ENCODE assay signal across 16 cellular contexts in genomic region chr6:11848252-11848651, GRCh38.
DNase-seq lines count a peak whose midpoint lies in the region; ATAC-seq, FAIRE-seq and TF ChIP-seq lines count a peak whose summit lies in the region.
"Had no signal": no experiment of that assay in that cellular context is flagged by ENCODE, and none has a peak within 500 bp of the region (broad histone marks: within the 10 kb centered on the region; RNA-seq: fewer than 3 reads in every experiment).

No MANE protein-coding gene starts in this region.

- WGBS in mesendoderm (ENCODE audit: extremely low coverage, insufficient coverage, low lambda C conversion rate) = no CpG with 5 or more reads among the region's 1 CpG
- WGBS in upper lobe of left lung, 2 donors = 83 to 92% methylated on average over 1 of the region's 1 CpG

- intact Hi-C loops in left ventricle myocardium superior (cut with micrococcal nuclease) = no loop called here

- no peak overlapping the region for H2AK5ac ChIP-seq in mesendoderm (ENCODE audit: low read length)

- H3K4me2 ChIP-seq in astrocyte (ENCODE audit: low read length) (peak overlapping the region; percentile 5), mesendoderm (ENCODE audit: low read length) (no peak overlapping the region)
- H3K4me2 ChIP-seq: BLaER1 had no signal

- no peaks in the 10 kb centered on the region for H3K9me3 ChIP-seq in cardiac muscle cell (ENCODE audit: low read depth)
- no peaks in the 10 kb centered on the region for H3K9me3 ChIP-seq in astrocyte (ENCODE audit: insufficient read depth, low read depth, low read length)
- no peaks in the 10 kb centered on the region for H3K9me3 ChIP-seq in SJCRH30 (replicated peaks)
- no peaks in the 10 kb centered on the region for H3K9me3 ChIP-seq in upper lobe of left lung
- H3K9me3 ChIP-seq: Caco-2, HAP-1 had no signal

- H2BK15ac ChIP-seq in mesendoderm (replicated peaks; ENCODE audit: low read depth) = no peak overlapping the region

- H4K20me1 ChIP-seq in astrocyte (ENCODE audit: insufficient read depth, low read length) = no peaks in the 10 kb centered on the region
- H4K20me1 ChIP-seq: BLaER1 had no signal

- peaks cover 7% of the 10 kb centered on the region for H3K4me1 Mint-ChIP-seq in astrocyte (ENCODE audit: low read depth, unreplicated experiment)
- H3K4me1 Mint-ChIP-seq: CD8-positive, alpha-beta memory T cell had no signal

- no peak overlapping the region for H3K4ac ChIP-seq in mesendoderm (ENCODE audit: low read depth, low read length)

- no peak for TF ChIP-seq EP300 in upper lobe of left lung (IDR thresholded peaks at IDR 0.05)

- H3K27ac Mint-ChIP-seq in astrocyte (ENCODE audit: unreplicated experiment) = no peak overlapping the region
- H3K27ac Mint-ChIP-seq: CD8-positive, alpha-beta memory T cell had no signal

- DNase-seq in cardiac muscle cell (ENCODE audit: low read depth in 1 of 2, low spot score in 1 of 2) (no peak), left ventricle myocardium superior (no peak), astrocyte (ENCODE audit: low read depth) (peak; percentile 10), mesendoderm (no peak), SJCRH30 (no peak), hepatic stellate cell (ENCODE audit: low spot score) (no peak), GM12892 (ENCODE audit: insufficient read length) (no peak), upper lobe of left lung (no peak)
- DNase-seq: AML-193; Caco-2; CD8-positive, alpha-beta memory T cell; DMS53; GOT3 had no signal

- no peak for ATAC-seq in left ventricle myocardium superior
- no peak for ATAC-seq in upper lobe of left lung (ENCODE audit: low FRiP score in 2 of 2)

- no peak overlapping the region for H4K5ac ChIP-seq in mesendoderm (ENCODE audit: low read length)

- H3K56ac ChIP-seq in mesendoderm (ENCODE audit: low read length) = no peak overlapping the region

- H3K36me3 Mint-ChIP-seq in astrocyte (ENCODE audit: low read depth, unreplicated experiment) = no peaks in the 10 kb centered on the region
- H3K36me3 Mint-ChIP-seq: CD8-positive, alpha-beta memory T cell had no signal

- H4K8ac ChIP-seq in mesendoderm (ENCODE audit: low read depth, low read length) = no peak overlapping the region

- peak overlapping the region; percentile 79 for H3K27ac ChIP-seq in cardiac muscle cell
- peak overlapping the region; percentile 55 for H3K27ac ChIP-seq in astrocyte (ENCODE audit: low read depth, low read length)
- no peak overlapping the region for H3K27ac ChIP-seq in mesendoderm (ENCODE audit: low read depth, low read length)
- no peak overlapping the region for H3K27ac ChIP-seq in SJCRH30
- H3K27ac ChIP-seq in upper lobe of left lung = no peak overlapping the region
- H3K27ac ChIP-seq: 22Rv1, BLaER1 had no signal

- H3K27me3 ChIP-seq in cardiac muscle cell (no peaks in the 10 kb centered on the region), astrocyte (ENCODE audit: insufficient read depth, low read length) (no peaks in the 10 kb centered on the region), mesendoderm (ENCODE audit: insufficient read depth, low read length, poor library complexity) (no peaks in the 10 kb centered on the region), SJCRH30 (no peaks in the 10 kb centered on the region), upper lobe of left lung (no peaks in the 10 kb centered on the region)
- H3K27me3 ChIP-seq: BLaER1 had no signal

- no peaks in the 10 kb centered on the region for H3K9me3 Mint-ChIP-seq in astrocyte (ENCODE audit: unreplicated experiment)
- H3K9me3 Mint-ChIP-seq: CD8-positive, alpha-beta memory T cell had no signal

- no peaks in the 10 kb centered on the region for H3K36me3 ChIP-seq in cardiac muscle cell
- H3K36me3 ChIP-seq in astrocyte (ENCODE audit: insufficient read depth, low read length) = no peaks in the 10 kb centered on the region
- no peaks in the 10 kb centered on the region for H3K36me3 ChIP-seq in mesendoderm (ENCODE audit: control insufficient read depth, insufficient read depth, low read length)
- no peaks in the 10 kb centered on the region for H3K36me3 ChIP-seq in SJCRH30
- H3K36me3 ChIP-seq in upper lobe of left lung = no peaks in the 10 kb centered on the region
- H3K36me3 ChIP-seq: BLaER1, HAP-1 had no signal

- no peak overlapping the region for H2BK5ac ChIP-seq in mesendoderm (ENCODE audit: low read length)

- no peaks in the 10 kb centered on the region for H3K27me3 Mint-ChIP-seq in astrocyte (ENCODE audit: low read depth, unreplicated experiment)

- H3K9ac ChIP-seq in astrocyte (ENCODE audit: low read length) (peak overlapping the region; percentile 31), mesendoderm (ENCODE audit: low read length) (no peak overlapping the region)
- H3K9ac ChIP-seq: BLaER1 had no signal

- no peak overlapping the region for H3K4me3 Mint-ChIP-seq in astrocyte (ENCODE audit: unreplicated experiment)
- H3K4me3 Mint-ChIP-seq: CD8-positive, alpha-beta memory T cell had no signal

- H3K79me1 ChIP-seq in mesendoderm (ENCODE audit: low read length) = no peaks in the 10 kb centered on the region

- no peak overlapping the region for H3K4me3 ChIP-seq in cardiac muscle cell
- no peak overlapping the region for H3K4me3 ChIP-seq in astrocyte (ENCODE audit: insufficient read depth, low read depth, low read length)
- no peak overlapping the region for H3K4me3 ChIP-seq in mesendoderm (ENCODE audit: low read length)
- no peak overlapping the region for H3K4me3 ChIP-seq in SJCRH30
- no peak overlapping the region for H3K4me3 ChIP-seq in upper lobe of left lung
- H3K4me3 ChIP-seq: BLaER1, HAP-1 had no signal

- no peaks in the 10 kb centered on the region for H3K79me2 ChIP-seq in astrocyte (ENCODE audit: insufficient read depth, low read length)
- H3K79me2 ChIP-seq in mesendoderm (ENCODE audit: control insufficient read depth, insufficient read depth, low read length) = no peaks in the 10 kb centered on the region

- TF ChIP-seq POLR2A in GM12892 (IDR thresholded peaks at IDR 0.05; ENCODE audit: low read depth, low read length) = no peak
- TF ChIP-seq POLR2A in upper lobe of left lung (IDR thresholded peaks at IDR 0.05) = no peak

- no peaks in the 10 kb centered on the region for H3K4me1 ChIP-seq in cardiac muscle cell (ENCODE audit: low read depth)
- peaks cover 18% of the 10 kb centered on the region for H3K4me1 ChIP-seq in astrocyte (ENCODE audit: insufficient read depth, low read length)
- H3K4me1 ChIP-seq in mesendoderm (ENCODE audit: control insufficient read depth, low read depth, low read length) = no peaks in the 10 kb centered on the region
- H3K4me1 ChIP-seq in SJCRH30 = no peaks in the 10 kb centered on the region
- peaks cover 0 to 9% (median 0%) of the 10 kb centered on the region in 4 donors for H3K4me1 ChIP-seq in upper lobe of left lung
- H3K4me1 ChIP-seq: Caco-2, HAP-1 had no signal

- peak overlapping the region; percentile 3 for H3K18ac ChIP-seq in mesendoderm (ENCODE audit: low read length)

- H2AFZ ChIP-seq in astrocyte (ENCODE audit: low read depth, low read length) = no peak overlapping the region

- TF ChIP-seq CTCF in cardiac muscle cell (IDR thresholded peaks at IDR 0.05; ENCODE audit: low read depth, low read length) (no peak), astrocyte (IDR thresholded peaks at IDR 0.05; ENCODE audit: insufficient read depth, low read depth, low read length) (no peak), upper lobe of left lung (IDR thresholded peaks at IDR 0.05) (no peak)

- H3K23ac ChIP-seq in mesendoderm (ENCODE audit: low read length) = no peak overlapping the region

- FAIRE-seq in astrocyte (lab: Jason Lieb, UNC) (no peak), GM12892 (lab: Jason Lieb, UNC) (no peak)

- no peak overlapping the region for H2BK120ac ChIP-seq in mesendoderm (ENCODE audit: low read depth, low read length)

Comparison
In these comparisons a context has a peak if more than half of its experiments do, and no peak if none do; other contexts are left out.
1. H3K27ac ChIP-seq: peak in cardiac muscle cell (single experiment) and astrocyte (single experiment); none in mesendoderm (single experiment), SJCRH30 (single experiment) and upper lobe of left lung (0 of 4).